ENCODE assay signal across 23 cellular contexts in the genomic region with DNA sequence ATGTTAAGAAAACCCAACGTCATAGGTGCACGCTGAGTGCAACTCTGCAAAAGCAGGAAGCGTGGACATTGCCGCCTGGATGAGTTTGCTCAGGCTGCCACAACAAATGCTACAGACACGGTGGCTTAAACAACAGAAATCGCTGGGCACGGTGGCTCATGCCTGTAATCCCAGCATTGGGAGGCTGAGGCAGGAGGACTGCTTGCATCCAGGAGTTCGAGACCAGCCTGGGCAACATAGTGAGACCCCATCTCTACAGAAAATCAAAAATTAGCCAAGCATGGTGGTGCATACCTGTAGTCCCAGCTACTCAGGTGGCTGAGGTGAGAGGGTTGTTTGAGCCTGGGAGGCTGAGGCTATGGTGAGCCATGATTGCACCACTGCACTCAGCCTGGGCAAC. TPM values are rescaled to one million over a fixed set of nuclear protein-coding genes. Genes with fewer than 3 reads are reported as not detected.
DNase-seq lines count a peak whose midpoint lies in the region; ATAC-seq and TF ChIP-seq lines count a peak whose summit lies in the region.
"Had no signal": no experiment of that assay in that cellular context is flagged by ENCODE, and none has a peak within 500 bp of the region (broad histone marks: within the 10 kb centered on the region; RNA-seq: fewer than 3 reads in every experiment).

No MANE protein-coding gene starts in this region.

- DNase-seq in WTC11 (ENCODE audit: low spot score), result no peak
- DNase-seq in choroid plexus epithelial cell (ENCODE audit: low read depth), result peak; percentile 47
- no peak for DNase-seq in effector CD8-positive, alpha-beta T cell (lab: John Stamatoyannopoulos, UW)
- DNase-seq in T-helper 17 cell, result no peak
- DNase-seq: BE2C; Calu3; CD4-positive, alpha-beta T cell; CD8-positive, alpha-beta memory T cell; COR-L47; DMS79; EL; GDM1; GM23248; H7; HCEC 1CT had no signal

- no peak overlapping the region for H3K27ac Mint-ChIP-seq in WTC11
- no peak overlapping the region for H3K27ac Mint-ChIP-seq in T-helper 17 cell
- H3K27ac Mint-ChIP-seq: CD4-positive, alpha-beta T cell; CD8-positive, alpha-beta memory T cell had no signal

- no peak overlapping the region for H3K27ac ChIP-seq in HEK293 (ENCODE audit: extremely low read depth, low read depth, low read length)
- H3K27ac ChIP-seq: BLaER1 treated with 17β-estradiol and CSF1 and Interleukin-3, amounts not matched to agents 10 nM and 100 nM; GM23248 had no signal

- H3K4me3 Mint-ChIP-seq in WTC11 (no peak overlapping the region), T-helper 17 cell (no peak overlapping the region)
- H3K4me3 Mint-ChIP-seq: CD14-positive monocyte; CD4-positive, alpha-beta T cell; CD8-positive, alpha-beta memory T cell had no signal

- H3K27me3 Mint-ChIP-seq in WTC11 (ENCODE audit: low read depth), result no peaks in the 10 kb centered on the region
- H3K27me3 Mint-ChIP-seq in T-helper 17 cell, result peaks cover 16% of the 10 kb centered on the region

- CTCF ChIA-PET in HEK293 (lab: Yijun Ruan, JAX) (interaction anchor here (0.6 to 3.8 kb wide), 8 partner anchors 15 to 439 kb away, joined by 3 to 27 read pairs (median 4); a partner anchor contains a TSS), WTC11 (lab: Charles Lee) (interaction anchor here (1.1 kb wide), 1 partner anchor 108 kb away, joined by 3 read pairs; no protein-coding TSS in a partner anchor)

- POLR2A ChIA-PET in HEK293 (lab: Yijun Ruan, JAX), result no interaction called here
- POLR2A ChIA-PET in WTC11 (lab: Charles Lee), result no interaction called here

- no peaks in the 10 kb centered on the region for H3K36me3 ChIP-seq in HEK293 (ENCODE audit: control insufficient read depth in 2 of 2, insufficient read depth in 1 of 2, low read length in 2 of 2)
- H3K36me3 ChIP-seq: BE2C; BLaER1 treated with 17β-estradiol and CSF1 and Interleukin-3, amounts not matched to agents 10 nM and 100 nM had no signal

- no peaks in the 10 kb centered on the region for H3K4me1 ChIP-seq in HEK293 (ENCODE audit: control insufficient read depth, insufficient read depth, low read length)
- H3K4me1 ChIP-seq: BE2C had no signal

- H3K9me3 Mint-ChIP-seq in WTC11, result peaks cover 12% of the 10 kb centered on the region
- H3K9me3 Mint-ChIP-seq: CD4-positive, alpha-beta T cell had no signal

- H3K4me3 ChIP-seq in HEK293 (ENCODE audit: low read depth, low read length), result no peak overlapping the region
- no peak overlapping the region for H3K4me3 ChIP-seq in choroid plexus epithelial cell (ENCODE audit: low read depth, low read length)
- H3K4me3 ChIP-seq: BLaER1 treated with 17β-estradiol and CSF1 and Interleukin-3, amounts not matched to agents 10 nM and 100 nM; GM12878; GM23248 had no signal

- H3K4me1 Mint-ChIP-seq in WTC11, result 0 out of 2 replicates have a peak, but pooled peaks cover 4% of the 10 kb centered on the region
- H3K4me1 Mint-ChIP-seq in T-helper 17 cell, result peaks cover 5% of the 10 kb centered on the region
- H3K4me1 Mint-ChIP-seq: CD8-positive, alpha-beta memory T cell had no signal

- no peaks in the 10 kb centered on the region for H3K9me3 ChIP-seq in HEK293 (ENCODE audit: control insufficient read depth, insufficient read depth, low read depth, low read length)
- H3K9me3 ChIP-seq in T-helper 17 cell (ENCODE audit: control insufficient read depth, low read length, poor library complexity, severe bottlenecking), result no peaks in the 10 kb centered on the region
- H3K9me3 ChIP-seq: BE2C had no signal

- H3K36me3 Mint-ChIP-seq in WTC11, result no peaks in the 10 kb centered on the region
- H3K36me3 Mint-ChIP-seq in T-helper 17 cell (ENCODE audit: low read depth), result no peaks in the 10 kb centered on the region
- H3K36me3 Mint-ChIP-seq: CD14-positive monocyte; CD8-positive, alpha-beta memory T cell had no signal

- TF ChIP-seq CTCF in HEK293 (tag by site-specific recombination; IDR thresholded peaks at IDR 0.05) (no peak), WTC11 (IDR thresholded peaks at IDR 0.05) (no peak), choroid plexus epithelial cell (conservative IDR thresholded peaks at IDR 0.05; ENCODE audit: low read depth, low read length) (no peak)

- no peak for ATAC-seq in WTC11
- ATAC-seq in HG02623 (IDR thresholded peaks at IDR 0.05; ENCODE audit: unreplicated experiment), result no peak
- ATAC-seq in T-helper 17 cell, result no peak
- ATAC-seq: GM12878 had no signal

TF ChIP-seq in HEK293, 187 proteins besides CTCF, POLR2A, EP300 and RAD21:
- TF ChIP-seq, protein P1, sequence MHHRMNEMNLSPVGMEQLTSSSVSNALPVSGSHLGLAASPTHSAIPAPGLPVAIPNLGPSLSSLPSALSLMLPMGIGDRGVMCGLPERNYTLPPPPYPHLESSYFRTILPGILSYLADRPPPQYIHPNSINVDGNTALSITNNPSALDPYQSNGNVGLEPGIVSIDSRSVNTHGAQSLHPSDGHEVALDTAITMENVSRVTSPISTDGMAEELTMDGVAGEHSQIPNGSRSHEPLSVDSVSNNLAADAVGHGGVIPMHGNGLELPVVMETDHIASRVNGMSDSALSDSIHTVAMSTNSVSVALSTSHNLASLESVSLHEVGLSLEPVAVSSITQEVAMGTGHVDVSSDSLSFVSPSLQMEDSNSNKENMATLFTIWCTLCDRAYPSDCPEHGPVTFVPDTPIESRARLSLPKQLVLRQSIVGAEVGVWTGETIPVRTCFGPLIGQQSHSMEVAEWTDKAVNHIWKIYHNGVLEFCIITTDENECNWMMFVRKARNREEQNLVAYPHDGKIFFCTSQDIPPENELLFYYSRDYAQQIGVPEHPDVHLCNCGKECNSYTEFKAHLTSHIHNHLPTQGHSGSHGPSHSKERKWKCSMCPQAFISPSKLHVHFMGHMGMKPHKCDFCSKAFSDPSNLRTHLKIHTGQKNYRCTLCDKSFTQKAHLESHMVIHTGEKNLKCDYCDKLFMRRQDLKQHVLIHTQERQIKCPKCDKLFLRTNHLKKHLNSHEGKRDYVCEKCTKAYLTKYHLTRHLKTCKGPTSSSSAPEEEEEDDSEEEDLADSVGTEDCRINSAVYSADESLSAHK (tag by site-specific recombination; IDR thresholded peaks at IDR 0.05), result no peak
- TF ChIP-seq ZNF121 (tag by site-specific recombination; IDR thresholded peaks at IDR 0.05), result peak; percentile 34; the same call in 1 of the 2 replicates

TF ChIP-seq in WTC11, 78 proteins besides CTCF, POLR2A, EP300 and RAD21:
- TF ChIP-seq NR2C2 (CRISPR knock-in tag; IDR thresholded peaks at IDR 0.05) (no peak), TP53 (CRISPR knock-in tag; IDR thresholded peaks at IDR 0.05) (no peak), ZNF121 (CRISPR knock-in tag; IDR thresholded peaks at IDR 0.05) (peak; percentile 90)

RNA-seq across cellular contexts. Expression of a gene that starts 13.4 kb away (rescaled TPM):
- total RNA-seq in WTC11 (2021) (0.20 to 0.37 TPM in 2 of 3 replicates, not detected in the other), T-helper 17 cell (not detected)
- total RNA-seq: A172; A673; Calu3; CD4-positive, alpha-beta T cell; CD8-positive, alpha-beta memory T cell; GM12878; GM23248; H1; H7 had no signal

RNA-seq across cellular contexts. Expression of a gene that starts 28.7 kb away (rescaled TPM):
- total RNA-seq in WTC11 (2021), result 22.2 to 23.9 TPM (median 23.4 TPM) in 3 replicates
- total RNA-seq in T-helper 17 cell, result 1 to 10 TPM; 3.5 to 5.6 TPM

RNA-seq across cellular contexts. Expression of a gene that starts 32.2 kb away (rescaled TPM):
- total RNA-seq in WTC11 (2021) (0.32 to 1.3 TPM in 2 of 3 replicates, not detected in the other), T-helper 17 cell (not detected)
- total RNA-seq: A172; A673; Calu3; CD4-positive, alpha-beta T cell; CD8-positive, alpha-beta memory T cell; GM12878; GM23248; H1 had no signal

RNA-seq across cellular contexts. Expression of a gene that starts 51.0 kb away (rescaled TPM):
- total RNA-seq in WTC11 (2021), result 0.16 to 0.35 TPM (median 0.30 TPM) in 3 replicates
- not detected for total RNA-seq in T-helper 17 cell
- total RNA-seq: A172; A673; Calu3; CD4-positive, alpha-beta T cell; CD8-positive, alpha-beta memory T cell; GM12878; GM23248 had no signal
